ENCODE assay signal across 8 cellular contexts in the genomic region with DNA sequence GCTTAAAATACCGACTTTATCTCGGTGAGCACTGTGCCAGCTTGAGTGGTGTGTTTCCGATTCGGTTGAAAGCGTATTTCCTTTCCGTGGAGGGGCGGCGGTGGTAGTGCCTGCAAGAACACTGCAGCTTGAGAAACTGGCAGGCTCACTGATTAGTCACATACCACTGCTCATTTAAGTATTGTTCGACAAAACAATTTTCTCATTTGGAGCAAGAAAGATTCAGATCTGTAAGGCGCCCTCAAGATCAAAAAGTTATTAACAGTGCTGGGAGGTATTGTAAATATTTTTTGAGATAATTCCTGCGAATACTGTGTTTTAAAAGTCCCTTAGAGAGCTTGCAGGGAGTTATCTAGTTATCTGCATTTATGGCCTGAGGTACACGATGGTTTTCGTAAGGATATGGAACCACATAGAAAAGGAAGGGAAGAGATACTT. TPM values are rescaled to one million over a fixed set of nuclear protein-coding genes. Genes with fewer than 3 reads are reported as not detected.
DNase-seq lines count a peak whose midpoint lies in the region; ATAC-seq and TF ChIP-seq lines count a peak whose summit lies in the region.

No MANE protein-coding gene starts in this region.

- TF ChIP-seq RAD21 in Ishikawa (IDR thresholded peaks at IDR 0.05; ENCODE audit: low read depth), result no peak

- peaks cover 3 to 9% of the 10 kb centered on the region in 2 donors for H3K27me3 Mint-ChIP-seq in CD8-positive, alpha-beta memory T cell

- peaks cover 34% of the 10 kb centered on the region for H3K4me1 ChIP-seq in CD8-positive, alpha-beta memory T cell (ENCODE audit: insufficient read depth, low read length)
- peaks cover 36% of the 10 kb centered on the region for H3K4me1 ChIP-seq in osteoblast (ENCODE audit: insufficient read depth, low read length)

- peaks cover 33% of the 10 kb centered on the region for H4K20me1 ChIP-seq in osteoblast (ENCODE audit: insufficient read depth, low read length)

- H3K36me3 ChIP-seq in CD8-positive, alpha-beta memory T cell (ENCODE audit: insufficient read depth, low read length), result no peaks in the 10 kb centered on the region
- no peaks in the 10 kb centered on the region for H3K36me3 ChIP-seq in osteoblast (ENCODE audit: insufficient read depth, low read length)

- no peaks in the 10 kb centered on the region for H3K9me3 Mint-ChIP-seq in CD8-positive, alpha-beta memory T cell
- no peaks in the 10 kb centered on the region for H3K9me3 Mint-ChIP-seq in activated naive CD4-positive, alpha-beta T cell treated with anti-CD3 and anti-CD28 coated beads, Interleukin-2, amount 50 U/mL, for 72 hours

- peak overlapping the region; percentile 88 to 95 (median 91) for H3K4me3 Mint-ChIP-seq in CD8-positive, alpha-beta memory T cell

- peak overlapping the region; percentile 76 for H3K4me2 ChIP-seq in osteoblast (ENCODE audit: insufficient read depth, low read length)

- peaks cover 43 to 57% (median 52%) of the 10 kb centered on the region in 3 donors for H3K4me1 Mint-ChIP-seq in CD8-positive, alpha-beta memory T cell

- no peaks in the 10 kb centered on the region for H3K9me3 ChIP-seq in CD8-positive, alpha-beta memory T cell (ENCODE audit: low read length)
- no peaks in the 10 kb centered on the region for H3K9me3 ChIP-seq in osteoblast (ENCODE audit: low read depth, low read length)

- POLR2A ChIA-PET in CD8-positive, alpha-beta memory T cell (lab: Charles Lee), result interaction anchor here (0.6 to 2.8 kb wide), 13 partner anchors 52 to 1603 kb away, joined by 3 to 24 read pairs (median 6); a partner anchor contains a TSS

- H3K4me3 ChIP-seq in CD8-positive, alpha-beta memory T cell (ENCODE audit: low read length), result peak overlapping the region; percentile 92
- peak overlapping the region; percentile 96 for H3K4me3 ChIP-seq in osteoblast (ENCODE audit: insufficient read depth, low read length)

- DNase-seq in CD8-positive, alpha-beta memory T cell, result peak; percentile 42 to 80 (median 55)
- DNase-seq in activated naive CD4-positive, alpha-beta T cell treated with anti-CD3 and anti-CD28 coated beads, Interleukin-2, amount 50 U/mL, for 72 hours (ENCODE audit: low spot score in 2 of 2), result peak; percentile 68 to 71
- DNase-seq in head of caudate nucleus (peak; percentile 40 to 92 (median 68)), osteoblast (ENCODE audit: insufficient read length, low spot score, missing footprints) (peak; percentile 58), superior temporal gyrus (ENCODE audit: extremely low spot score) (peak; percentile 66)

- peak overlapping the region; percentile 83 to 95 (median 88) for H3K27ac Mint-ChIP-seq in CD8-positive, alpha-beta memory T cell
- H3K27ac Mint-ChIP-seq in activated naive CD4-positive, alpha-beta T cell treated with anti-CD3 and anti-CD28 coated beads, Interleukin-2, amount 50 U/mL, for 72 hours, result peak overlapping the region; percentile 86 to 97

- intact Hi-C loops in head of caudate nucleus (cut with DNase I), result loop anchor here (5.0 to 10.0 kb wide), 2 partner anchors 168 to 326 kb away; a partner anchor contains a TSS

- no peaks in the 10 kb centered on the region for H3K27me3 ChIP-seq in CD8-positive, alpha-beta memory T cell (ENCODE audit: insufficient read depth, low read length, poor library complexity, severe bottlenecking)
- H3K27me3 ChIP-seq in osteoblast (ENCODE audit: insufficient read depth, low read length), result no peaks in the 10 kb centered on the region

- H3K36me3 Mint-ChIP-seq in CD8-positive, alpha-beta memory T cell, result peaks cover 0 to 12% (median 2%) of the 10 kb centered on the region in 3 donors
- peaks cover 9 to 23% of the 10 kb centered on the region in 2 donors for H3K36me3 Mint-ChIP-seq in activated naive CD4-positive, alpha-beta T cell treated with anti-CD3 and anti-CD28 coated beads, Interleukin-2, amount 50 U/mL, for 72 hours

- TF ChIP-seq CTCF in osteoblast (IDR thresholded peaks at IDR 0.05; ENCODE audit: extremely low read depth, low read depth, low read length), result no peak

- peaks cover 61% of the 10 kb centered on the region for H3K79me2 ChIP-seq in osteoblast (ENCODE audit: insufficient read depth, low read length)

- CTCF ChIA-PET in CD8-positive, alpha-beta memory T cell (lab: Charles Lee), result interaction anchor here (0.7 to 5.6 kb wide), 22 partner anchors 9 to 517 kb away, joined by 3 to 81 read pairs (median 10); a partner anchor contains a TSS

- peak overlapping the region; percentile 90 for H3K27ac ChIP-seq in CD8-positive, alpha-beta memory T cell (ENCODE audit: low read depth, low read length)
- H3K27ac ChIP-seq in osteoblast (ENCODE audit: low read depth, low read length), result peak overlapping the region; percentile 84

- ATAC-seq in SK-N-SH treated with all-trans-retinoic acid at 6 μM for 48 hours, result peak; percentile 63
- peak; percentile 53 to 63 for ATAC-seq in activated naive CD4-positive, alpha-beta T cell treated with anti-CD3 and anti-CD28 coated beads, Interleukin-2, amount 50 U/mL, for 72 hours
- ATAC-seq in HG03139 (IDR thresholded peaks at IDR 0.05; ENCODE audit: unreplicated experiment), result no peak

- TF ChIP-seq EP300 in Ishikawa (IDR thresholded peaks at IDR 0.05; ENCODE audit: borderline replicate concordance), result no peak

- peak overlapping the region; percentile 20 for H2AFZ ChIP-seq in osteoblast (ENCODE audit: low read length)

TF ChIP-seq in Ishikawa, 13 proteins besides CTCF, POLR2A, EP300 and RAD21 (continues in another document):
- TF ChIP-seq TEAD4 (IDR thresholded peaks at IDR 0.05) (no peak), NFIC (IDR thresholded peaks at IDR 0.05) (peak; percentile 12; the same call in 1 of the 2 replicates)
- TF ChIP-seq, protein P1, sequence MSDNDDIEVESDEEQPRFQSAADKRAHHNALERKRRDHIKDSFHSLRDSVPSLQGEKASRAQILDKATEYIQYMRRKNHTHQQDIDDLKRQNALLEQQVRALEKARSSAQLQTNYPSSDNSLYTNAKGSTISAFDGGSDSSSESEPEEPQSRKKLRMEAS (IDR thresholded peaks at IDR 0.05), result no peak; the same call in 1 of the 2 replicates

TF ChIP-seq in SK-N-SH treated with all-trans-retinoic acid at 6 μM for 48 hours, 23 proteins besides CTCF, POLR2A, EP300 and RAD21:
- no peak for TF ChIP-seq ZC3H10 (CRISPR knock-in tag; IDR thresholded peaks at IDR 0.05)

RNA-seq across cellular contexts. Expression of a gene that starts 1.3 kb away (rescaled TPM):
- 10 to 100 TPM; 46.5 to 48.4 TPM for total RNA-seq in CD8-positive, alpha-beta memory T cell
- polyA plus RNA-seq in CD8-positive, alpha-beta memory T cell, result 52.5 TPM
- total RNA-seq in activated naive CD4-positive, alpha-beta T cell treated with anti-CD3 and anti-CD28 coated beads, Interleukin-2, amount 50 U/mL, for 72 hours, result 10 to 100 TPM; 45.3 to 51.5 TPM
- total RNA-seq in osteoblast, result 86.0 and 90.5 TPM in 2 replicates

RNA-seq across cellular contexts. Expression of a gene that starts 4.5 kb away (rescaled TPM):
- not detected for total RNA-seq in CD8-positive, alpha-beta memory T cell
- polyA plus RNA-seq in CD8-positive, alpha-beta memory T cell, result not detected
- under 1 TPM in 1 of 2 donors, not detected in 1; 0.25 TPM for total RNA-seq in activated naive CD4-positive, alpha-beta T cell treated with anti-CD3 and anti-CD28 coated beads, Interleukin-2, amount 50 U/mL, for 72 hours
- under 0.01 TPM in 1 of 2 replicates, not detected in the other for total RNA-seq in osteoblast
